18 cellular contexts compared by ENCODE assay signal in the genomic region with DNA sequence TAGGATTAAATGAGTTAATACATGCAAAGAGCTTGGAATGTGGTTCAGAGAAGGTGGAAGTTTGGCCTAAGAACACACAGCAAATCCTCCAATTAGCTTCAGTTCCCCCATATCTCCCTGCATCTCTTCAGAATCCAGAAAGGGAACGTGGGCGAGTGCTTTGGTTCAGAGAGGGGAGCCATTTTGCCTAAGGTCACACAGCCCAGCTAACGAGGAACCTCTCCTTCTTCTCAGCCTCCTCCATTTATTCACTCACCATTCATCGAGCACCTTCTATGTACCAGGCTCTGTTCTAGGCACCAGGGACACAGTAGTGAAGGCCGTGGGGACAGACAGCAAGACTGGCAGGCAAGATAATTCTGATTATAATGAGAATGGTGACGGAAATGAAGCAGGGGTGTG. TPM values are rescaled to one million over a fixed set of nuclear protein-coding genes. Genes with fewer than 3 reads are reported as not detected.
DNase-seq lines count a peak whose midpoint lies in the region; ATAC-seq and TF ChIP-seq lines count a peak whose summit lies in the region.
"Had no signal": no experiment of that assay in that cellular context is flagged by ENCODE, and none has a peak within 500 bp of the region (broad histone marks: within the 10 kb centered on the region; RNA-seq: fewer than 3 reads in every experiment).

No MANE protein-coding gene starts in this region.

- no peak overlapping the region for H2BK15ac ChIP-seq in neuronal stem cell (ENCODE audit: low read length)

- H3K4me3 ChIP-seq in A673 (ENCODE audit: low read depth, low read length, poor library complexity, severe bottlenecking) (no peak overlapping the region), esophagus muscularis mucosa (no peak overlapping the region), neuronal stem cell (ENCODE audit: low read length in 2 of 2) (no peak overlapping the region), BE2C (ENCODE audit: low read depth, low read length) (no peak overlapping the region)
- H3K4me3 ChIP-seq: lung, smooth muscle cell, uterus had no signal

- CTCF ChIA-PET in A673 (lab: Charles Lee) = interaction anchor here (0.6 to 2.2 kb wide), 4 partner anchors 272 to 605 kb away, joined by 3 to 9 read pairs (median 4); no protein-coding TSS in a partner anchor
- CTCF ChIA-PET in Calu3 (lab: Charles Lee) = interaction anchor here (0.6 to 1.9 kb wide), 4 partner anchors 68 to 295 kb away, joined by 3 to 13 read pairs (median 3); no protein-coding TSS in a partner anchor
- CTCF ChIA-PET in activated CD8-positive, alpha-beta memory T cell treated with anti-CD3 and anti-CD28 coated beads, Interleukin-2, amount 10 ng/mL, durations not matched to agents 7 days and 5 days (lab: Charles Lee) = interaction anchor here (0.7 to 6.1 kb wide), 15 partner anchors 11 to 447 kb away, joined by 3 to 154 read pairs (median 4); no protein-coding TSS in a partner anchor

- H2AK5ac ChIP-seq in neuronal stem cell (ENCODE audit: low read depth, low read length) = peak overlapping the region; percentile 23

- WGBS in esophagus muscularis mucosa = 94% methylated on average over 6 of the region's 6 CpGs
- no CpG with 5 or more reads among the region's 6 CpGs for WGBS in neuronal stem cell (ENCODE audit: extremely low coverage in 2 of 2, insufficient read length in 2 of 2, insufficient replicate concordance in 1 of 2), 2 donors

- no peak overlapping the region for H3K9ac ChIP-seq in neuronal stem cell (ENCODE audit: low read depth, low read length, poor library complexity)

- H3K79me1 ChIP-seq in neuronal stem cell (ENCODE audit: low read depth, low read length) = no peaks in the 10 kb centered on the region

- no peak overlapping the region for H3K4me2 ChIP-seq in neuronal stem cell (ENCODE audit: insufficient read depth, low read length, poor library complexity, severe bottlenecking)
- H3K4me2 ChIP-seq: smooth muscle cell had no signal

- no peak overlapping the region for H4K8ac ChIP-seq in neuronal stem cell (ENCODE audit: low read depth, low read length)

- no peak overlapping the region for H2BK120ac ChIP-seq in neuronal stem cell (ENCODE audit: low read depth, low read length)

- DNase-seq in A673 (ENCODE audit: low spot score) (no peak), Calu3 (no peak), esophagus muscularis mucosa (ENCODE audit: extremely low spot score) (no peak), neuronal stem cell (ENCODE audit: low spot score) (no peak), putamen (ENCODE audit: low spot score) (no peak), BE2C (no peak)
- DNase-seq in activated CD8-positive, alpha-beta memory T cell treated with anti-CD3 and anti-CD28 coated beads, Interleukin-2, amount 10 ng/mL, durations not matched to agents 7 days and 5 days = no peak
- DNase-seq: activated naive CD4-positive, alpha-beta T cell treated with anti-CD3 and anti-CD28 coated beads for 36 hours; COR-L47; NCI-H1105; NCI-H524 treated with DMSO at 0.1 percent for 48 hours; stimulated activated CD4-positive, alpha-beta T cell treated with anti-CD3 and anti-CD28 coated beads, Interleukin-4, amount 100 ng/mL, for 24 hours had no signal

- BruUV-seq in A673 (replicated peaks; lab: Mats Ljungman, UMichigan) (no TSS peak), Calu3 (replicated peaks; lab: Mats Ljungman, UMichigan) (no TSS peak)

- TF ChIP-seq CTCF in A673 (conservative IDR thresholded peaks at IDR 0.05; ENCODE audit: low read depth, low read length) (no peak), Calu3 (IDR thresholded peaks at IDR 0.05; ENCODE audit: unreplicated experiment) (no peak), esophagus muscularis mucosa (IDR thresholded peaks at IDR 0.05) (no peak), BE2C (IDR thresholded peaks at IDR 0.05; ENCODE audit: low read depth, low read length) (no peak)

- H3K36me3 ChIP-seq in A673 (ENCODE audit: insufficient read depth, low read length, poor library complexity, severe bottlenecking) = peaks cover 12% of the 10 kb centered on the region
- peaks cover 2 to 12% (median 5%) of the 10 kb centered on the region in 4 donors for H3K36me3 ChIP-seq in esophagus muscularis mucosa
- H3K36me3 ChIP-seq in neuronal stem cell (replicated peaks in 1 of 2; ENCODE audit: control insufficient read depth in 2 of 2, insufficient read depth in 2 of 2, low read length in 2 of 2) = no peaks in the 10 kb centered on the region
- H3K36me3 ChIP-seq in BE2C = peaks cover 3% of the 10 kb centered on the region
- H3K36me3 ChIP-seq: uterus had no signal

- no peak for TF ChIP-seq EP300 in esophagus muscularis mucosa (IDR thresholded peaks at IDR 0.05)

- H3K27me3 ChIP-seq in A673 (replicated peaks; ENCODE audit: insufficient read depth, low read depth, low read length, poor library complexity) = no peaks in the 10 kb centered on the region
- H3K27me3 ChIP-seq in esophagus muscularis mucosa = no peaks in the 10 kb centered on the region
- H3K27me3 ChIP-seq in neuronal stem cell (ENCODE audit: control insufficient read depth in 3 of 3, insufficient read depth in 3 of 3, low read depth in 1 of 3, low read length in 3 of 3) = peaks cover 0 to 24% (median 3%) of the 10 kb centered on the region in 3 experiments
- peaks cover 12% of the 10 kb centered on the region for H3K27me3 ChIP-seq in BE2C
- H3K27me3 ChIP-seq: uterus had no signal

- peak overlapping the region; percentile 69 for H3K27ac ChIP-seq in A673 (ENCODE audit: low read depth, low read length, poor library complexity, severe bottlenecking)
- peak overlapping the region; percentile 67 to 100 (median 98) for H3K27ac ChIP-seq in esophagus muscularis mucosa (replicated peaks in 1 of 4)
- H3K27ac ChIP-seq in neuronal stem cell (replicated peaks; ENCODE audit: low read length) = no peak overlapping the region

- no peak overlapping the region for H3K4ac ChIP-seq in neuronal stem cell (ENCODE audit: low read length)

- H3K14ac ChIP-seq in neuronal stem cell (ENCODE audit: low read length) = no peak overlapping the region

- ATAC-seq in HG02678 (IDR thresholded peaks at IDR 0.05; ENCODE audit: unreplicated experiment) = no peak
- ATAC-seq in activated CD8-positive, alpha-beta memory T cell treated with anti-CD3 and anti-CD28 coated beads, Interleukin-2, amount 10 ng/mL, durations not matched to agents 7 days and 5 days = no peak

- intact Hi-C loops in A673 (cut with micrococcal nuclease; ENCODE audit: unreplicated experiment) = loop anchor here (5.0 kb wide), 1 partner anchor 599 kb away; no protein-coding TSS in a partner anchor
- intact Hi-C loops in Calu3 (cut with micrococcal nuclease; ENCODE audit: unreplicated experiment) = loop anchor here (5.0 kb wide), 1 partner anchor 194 kb away; no protein-coding TSS in a partner anchor
- intact Hi-C loops in esophagus muscularis mucosa (cut with DNase I) = loop anchor here (5.0 to 10.0 kb wide), 2 partner anchors 389 to 557 kb away; no protein-coding TSS in a partner anchor

- no peak overlapping the region for H2AFZ ChIP-seq in neuronal stem cell (ENCODE audit: low read length)

- H3K36me3 Mint-ChIP-seq in Calu3 (ENCODE audit: insufficient read depth, unreplicated experiment) = peaks cover 48% of the 10 kb centered on the region
- H3K36me3 Mint-ChIP-seq in activated CD8-positive, alpha-beta memory T cell treated with anti-CD3 and anti-CD28 coated beads, Interleukin-2, amount 10 ng/mL, durations not matched to agents 7 days and 5 days = peaks cover 6% of the 10 kb centered on the region

- no peak overlapping the region for H2BK12ac ChIP-seq in neuronal stem cell (ENCODE audit: low read length)

- H3K27ac Mint-ChIP-seq in Calu3 (ENCODE audit: unreplicated experiment) = peak overlapping the region; percentile 1
- H3K27ac Mint-ChIP-seq in activated CD8-positive, alpha-beta memory T cell treated with anti-CD3 and anti-CD28 coated beads, Interleukin-2, amount 10 ng/mL, durations not matched to agents 7 days and 5 days = no peak overlapping the region
- H3K27ac Mint-ChIP-seq: activated naive CD4-positive, alpha-beta T cell treated with anti-CD3 and anti-CD28 coated beads for 36 hours; endodermal cell; progenitor cell of endocrine pancreas had no signal

- no peak for TF ChIP-seq POLR2A in esophagus muscularis mucosa (IDR thresholded peaks at IDR 0.05; ENCODE audit: low read depth)

- H3K4me1 ChIP-seq in A673 (ENCODE audit: insufficient read depth, low read length, poor library complexity, severe bottlenecking) = peaks cover 34% of the 10 kb centered on the region
- peaks cover 15 to 36% (median 29%) of the 10 kb centered on the region in 4 donors for H3K4me1 ChIP-seq in esophagus muscularis mucosa
- H3K4me1 ChIP-seq in neuronal stem cell (ENCODE audit: control insufficient read depth in 2 of 2, insufficient read depth in 1 of 2, low read depth in 1 of 2, low read length in 2 of 2) = peaks cover 7 to 8% of the 10 kb centered on the region in 2 donors
- H3K4me1 ChIP-seq in BE2C = no peaks in the 10 kb centered on the region

- no peak overlapping the region for H3K18ac ChIP-seq in neuronal stem cell (ENCODE audit: low read length)

- H3K27me3 Mint-ChIP-seq in Calu3 (ENCODE audit: unreplicated experiment) = no peaks in the 10 kb centered on the region
- peaks cover 24% of the 10 kb centered on the region for H3K27me3 Mint-ChIP-seq in activated CD8-positive, alpha-beta memory T cell treated with anti-CD3 and anti-CD28 coated beads, Interleukin-2, amount 10 ng/mL, durations not matched to agents 7 days and 5 days

- H3K4me3 Mint-ChIP-seq in Calu3 (ENCODE audit: low read depth, unreplicated experiment) = no peak overlapping the region
- no peak overlapping the region for H3K4me3 Mint-ChIP-seq in activated CD8-positive, alpha-beta memory T cell treated with anti-CD3 and anti-CD28 coated beads, Interleukin-2, amount 10 ng/mL, durations not matched to agents 7 days and 5 days
- H3K4me3 Mint-ChIP-seq: activated naive CD4-positive, alpha-beta T cell treated with anti-CD3 and anti-CD28 coated beads for 36 hours; endodermal cell had no signal

- no peak overlapping the region for H3K23ac ChIP-seq in neuronal stem cell (ENCODE audit: low read depth, low read length, poor library complexity)

- POLR2A ChIA-PET in A673 (lab: Charles Lee; ENCODE audit: low non-redundant PET) = no interaction called here

- H3K4me1 Mint-ChIP-seq in Calu3 (ENCODE audit: low read depth, unreplicated experiment) = peaks cover 26% of the 10 kb centered on the region
- peaks cover 8% of the 10 kb centered on the region for H3K4me1 Mint-ChIP-seq in activated CD8-positive, alpha-beta memory T cell treated with anti-CD3 and anti-CD28 coated beads, Interleukin-2, amount 10 ng/mL, durations not matched to agents 7 days and 5 days

- H3K9me3 Mint-ChIP-seq in Calu3 (ENCODE audit: low read depth, unreplicated experiment) = no peaks in the 10 kb centered on the region
- no peaks in the 10 kb centered on the region for H3K9me3 Mint-ChIP-seq in activated CD8-positive, alpha-beta memory T cell treated with anti-CD3 and anti-CD28 coated beads, Interleukin-2, amount 10 ng/mL, durations not matched to agents 7 days and 5 days (ENCODE audit: low read depth)
- H3K9me3 Mint-ChIP-seq: activated naive CD4-positive, alpha-beta T cell treated with anti-CD3 and anti-CD28 coated beads for 36 hours; endodermal cell had no signal

- no peak overlapping the region for H2BK5ac ChIP-seq in neuronal stem cell (ENCODE audit: low read length)

- H4K91ac ChIP-seq in neuronal stem cell (ENCODE audit: low read depth, low read length, poor library complexity) = no peak overlapping the region

- H3K9me3 ChIP-seq in A673 (ENCODE audit: low read depth, low read length, poor library complexity, severe bottlenecking) (no peaks in the 10 kb centered on the region), esophagus muscularis mucosa (no peaks in the 10 kb centered on the region), neuronal stem cell (replicated peaks in 1 of 2; ENCODE audit: control insufficient read depth in 2 of 2, insufficient read depth in 1 of 2, low read depth in 1 of 2, low read length in 2 of 2) (peaks cover 0 to 2% of the 10 kb centered on the region in 2 donors), BE2C (no peaks in the 10 kb centered on the region)
- H3K9me3 ChIP-seq: uterus had no signal

RNA-seq across cellular contexts. Expression of a gene that starts 2.3 kb away (rescaled TPM):
- total RNA-seq in A673 (2021) (130 and 136 TPM in 2 replicates), Calu3 (2022) (137 and 147 TPM in 2 replicates), esophagus muscularis mucosa (100 to 1,000 TPM; 105 to 195 (median 144) TPM)
- polyA plus RNA-seq in neuronal stem cell (2013, experiment 1 of 2) = 3.2 TPM
- polyA plus RNA-seq in neuronal stem cell (2013, experiment 2 of 2) = 3.2 TPM
- 10 to 100 TPM; 32.6 to 34.6 TPM for total RNA-seq in activated CD8-positive, alpha-beta memory T cell treated with anti-CD3 and anti-CD28 coated beads, Interleukin-2, amount 10 ng/mL, durations not matched to agents 7 days and 5 days
- 139 TPM for polyA plus RNA-seq in BE2C (2012; ENCODE audit: insufficient read depth, insufficient read length, low read depth)

RNA-seq across cellular contexts. Expression of a gene that starts 34.8 kb away (rescaled TPM):
- total RNA-seq in A673 (2021) (22.9 and 25.9 TPM in 2 replicates), Calu3 (2022) (36.0 and 37.5 TPM in 2 replicates), esophagus muscularis mucosa (10 to 100 TPM; 22.2 to 50.3 (median 30.7) TPM)
- polyA plus RNA-seq in neuronal stem cell (2013, experiment 1 of 2) = 29.7 TPM
- polyA plus RNA-seq in neuronal stem cell (2013, experiment 2 of 2) = 29.3 TPM
- total RNA-seq in activated CD8-positive, alpha-beta memory T cell treated with anti-CD3 and anti-CD28 coated beads, Interleukin-2, amount 10 ng/mL, durations not matched to agents 7 days and 5 days = 10 to 100 TPM; 24.2 to 25.4 TPM
- polyA plus RNA-seq in BE2C (2012; ENCODE audit: insufficient read depth, insufficient read length, low read depth) = 81.0 TPM
